In genomic region chr3:170267793-170268192, GRCh38 we compare ENCODE assay signal across 17 cellular contexts. TPM values are rescaled to one million over a fixed set of nuclear protein-coding genes. Genes with fewer than 3 reads are reported as not detected.
DNase-seq lines count a peak whose midpoint lies in the region; TF ChIP-seq lines count a peak whose summit lies in the region.
"Had no signal": no experiment of that assay in that cellular context is flagged by ENCODE, and none has a peak within 500 bp of the region (broad histone marks: within the 10 kb centered on the region; RNA-seq: fewer than 3 reads in every experiment).

No MANE protein-coding gene starts in this region.

- no peak overlapping the region for H3K4me3 Mint-ChIP-seq in activated CD4-positive, alpha-beta T cell treated with anti-CD3 and anti-CD28 coated beads, Interleukin-2, amount 10 ng/mL, durations not matched to agents 24 days and 14 days
- H3K4me3 Mint-ChIP-seq: CD14-positive monocyte; CD4-positive, alpha-beta memory T cell; GM23338 had no signal

- H3K27ac Mint-ChIP-seq in activated CD4-positive, alpha-beta T cell treated with anti-CD3 and anti-CD28 coated beads, Interleukin-2, amount 10 ng/mL, durations not matched to agents 24 days and 14 days = no peak overlapping the region
- H3K27ac Mint-ChIP-seq: CD14-positive monocyte; CD4-positive, alpha-beta memory T cell; GM23338 had no signal

- intact Hi-C loops in activated CD4-positive, alpha-beta T cell treated with anti-CD3 and anti-CD28 coated beads, Interleukin-2, amount 10 ng/mL, durations not matched to agents 24 days and 14 days (cut with micrococcal nuclease) = no loop called here

- no peak for TF ChIP-seq CTCF in LNCaP clone FGC (IDR thresholded peaks at IDR 0.05; ENCODE audit: control insufficient read depth, extremely low read depth, insufficient read depth)
- no peak for TF ChIP-seq CTCF in VCaP (conservative IDR thresholded peaks at IDR 0.05)

- peak; percentile 41 for DNase-seq in activated CD4-positive, alpha-beta T cell treated with anti-CD3 and anti-CD28 coated beads, Interleukin-2, amount 10 ng/mL, durations not matched to agents 24 days and 14 days
- no peak for DNase-seq in activated CD4-positive, alpha-beta T cell treated with anti-CD3 and anti-CD28 coated beads, Interleukin-2, amount 50 U/mL, for 1 hour
- peak; percentile 26 for DNase-seq in LNCaP clone FGC (ENCODE audit: low read depth)
- DNase-seq in NCI-H146 treated with DMSO at 0.1 percent for 48 hours (lab: John Stamatoyannopoulos, UW; ENCODE audit: unreplicated experiment) = peak; percentile 96
- no peak for DNase-seq in stimulated activated CD4-positive, alpha-beta T cell treated with anti-CD3 and anti-CD28 coated beads, Interleukin-4, amount 100 ng/mL, for 4 hours
- no peak for DNase-seq in SHP77 treated with DMSO at 0.1 percent for 48 hours (lab: John Stamatoyannopoulos, UW)
- no peak for DNase-seq in NCI-H2196 treated with DMSO at 0.1 percent for 48 hours (lab: John Stamatoyannopoulos, UW; ENCODE audit: unreplicated experiment)
- DNase-seq: AML-193; CD4-positive, alpha-beta memory T cell; HCEC 1CT; IMR-90 had no signal

- H3K27me3 Mint-ChIP-seq in activated CD4-positive, alpha-beta T cell treated with anti-CD3 and anti-CD28 coated beads, Interleukin-2, amount 10 ng/mL, durations not matched to agents 24 days and 14 days = no peaks in the 10 kb centered on the region
- H3K27me3 Mint-ChIP-seq: CD4-positive, alpha-beta memory T cell had no signal

- H3K36me3 Mint-ChIP-seq in activated CD4-positive, alpha-beta T cell treated with anti-CD3 and anti-CD28 coated beads, Interleukin-2, amount 10 ng/mL, durations not matched to agents 24 days and 14 days (ENCODE audit: low read depth) = peaks cover 14% of the 10 kb centered on the region

- no peak overlapping the region for H3K4me3 ChIP-seq in LNCaP clone FGC (ENCODE audit: low read depth, low read length)
- H3K4me3 ChIP-seq: A549, GM23338 had no signal

- no peaks in the 10 kb centered on the region for H3K9me3 Mint-ChIP-seq in activated CD4-positive, alpha-beta T cell treated with anti-CD3 and anti-CD28 coated beads, Interleukin-2, amount 10 ng/mL, durations not matched to agents 24 days and 14 days
- H3K9me3 Mint-ChIP-seq: CD4-positive, alpha-beta memory T cell; GM23338 had no signal

- H3K27ac ChIP-seq in VCaP = peak overlapping the region; percentile 27; the same call in 1 of the 2 replicates
- H3K27ac ChIP-seq: 22Rv1, A549, HL-60 had no signal

- no peaks in the 10 kb centered on the region for H3K4me1 Mint-ChIP-seq in activated CD4-positive, alpha-beta T cell treated with anti-CD3 and anti-CD28 coated beads, Interleukin-2, amount 10 ng/mL, durations not matched to agents 24 days and 14 days
- H3K4me1 Mint-ChIP-seq: CD14-positive monocyte, GM23338 had no signal

RNA-seq across cellular contexts. Expression of gene PRKCI, which starts 45.6 kb away (rescaled TPM):
- 19.7 and 32.3 TPM in 2 replicates for total RNA-seq in activated CD4-positive, alpha-beta T cell treated with anti-CD3 and anti-CD28 coated beads, Interleukin-2, amount 10 ng/mL, durations not matched to agents 24 days and 14 days

Comparison
In these comparisons a context has a peak if more than half of its experiments do, and no peak if none do; other contexts are left out.
1. DNase-seq: peak in activated CD4-positive, alpha-beta T cell treated with anti-CD3 and anti-CD28 coated beads, Interleukin-2, amount 10 ng/mL, durations not matched to agents 24 days and 14 days (single experiment), LNCaP clone FGC (single experiment) and NCI-H146 treated with DMSO at 0.1 percent for 48 hours (single experiment); none in activated CD4-positive, alpha-beta T cell treated with anti-CD3 and anti-CD28 coated beads, Interleukin-2, amount 50 U/mL, for 1 hour (single experiment), stimulated activated CD4-positive, alpha-beta T cell treated with anti-CD3 and anti-CD28 coated beads, Interleukin-4, amount 100 ng/mL, for 4 hours (0 of 2), SHP77 treated with DMSO at 0.1 percent for 48 hours (single experiment) and NCI-H2196 treated with DMSO at 0.1 percent for 48 hours (single experiment).